ENCODE assay signal across 14 cellular contexts in the genomic region with DNA sequence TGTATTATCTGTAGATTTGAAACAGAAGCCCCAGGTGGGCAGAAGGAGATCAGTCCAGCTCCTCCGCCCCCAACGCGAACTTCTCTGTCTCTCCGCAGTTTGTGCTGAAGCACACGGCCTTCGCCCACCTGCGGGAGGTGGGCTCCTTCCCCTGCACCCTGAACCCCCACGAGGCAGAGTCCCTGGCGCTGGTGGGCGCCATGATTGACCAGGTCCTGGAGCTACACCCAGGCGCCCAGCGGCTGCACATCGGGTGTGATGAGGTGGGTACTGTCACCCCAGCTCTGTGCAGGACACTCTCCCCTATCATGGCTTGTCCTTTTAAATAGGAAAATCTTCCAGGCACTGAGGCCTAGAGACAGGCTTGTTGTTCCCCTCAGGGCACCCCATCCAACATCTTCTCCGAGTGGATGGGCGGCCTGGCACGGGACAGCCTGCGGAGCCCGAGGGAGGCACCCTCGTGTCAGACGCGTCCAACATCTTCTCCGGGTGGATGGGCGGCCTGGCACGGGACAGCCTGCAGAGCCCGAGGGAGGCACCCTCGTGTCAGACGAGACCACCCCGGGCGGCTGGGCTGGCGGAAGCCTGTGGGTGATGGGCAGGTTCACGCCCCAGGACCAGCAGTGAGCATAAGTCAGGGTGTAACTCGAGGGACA.
"Had no signal": no experiment of that assay in that cellular context is flagged by ENCODE, and none has a peak within 500 bp of the region (broad histone marks: within the 10 kb centered on the region; RNA-seq: fewer than 3 reads in every experiment).

No MANE protein-coding gene starts in this region.

- H3K27ac ChIP-seq: gastroesophageal sphincter, neutrophil had no signal

- H3K9me3 Mint-ChIP-seq: activated naive CD4-positive, alpha-beta T cell treated with anti-CD3 and anti-CD28 coated beads for 36 hours; activated T-helper 2 cell treated with anti-CD3 and anti-CD28 coated beads, Interferon-gamma antibody, Interleukin-2, Interleukin-4, amounts not matched to agents 10 μg/mL and 5 μg/mL and 100 μg/mL, durations not matched to agents 14 hours and 24 hours and 36 hours; type B pancreatic cell had no signal

- H3K9me3 ChIP-seq: gastroesophageal sphincter, heart right ventricle, neutrophil had no signal

- H3K27ac Mint-ChIP-seq: activated naive CD4-positive, alpha-beta T cell treated with anti-CD3 and anti-CD28 coated beads for 36 hours; activated T-helper 2 cell treated with anti-CD3 and anti-CD28 coated beads, Interferon-gamma antibody, Interleukin-2, Interleukin-4, amounts not matched to agents 10 μg/mL and 5 μg/mL and 100 μg/mL, durations not matched to agents 14 hours and 24 hours and 36 hours; type B pancreatic cell had no signal

- H3K36me3 Mint-ChIP-seq: type B pancreatic cell had no signal

- H3K4me3 Mint-ChIP-seq: activated naive CD4-positive, alpha-beta T cell treated with anti-CD3 and anti-CD28 coated beads for 36 hours; type B pancreatic cell had no signal

- H3K27me3 Mint-ChIP-seq: type B pancreatic cell had no signal

- ATAC-seq: gastroesophageal sphincter; heart right ventricle; left lobe of liver; stimulated activated naive CD8-positive, alpha-beta T cell treated with anti-CD3 and anti-CD28 coated beads, Interleukin-15, Interleukin-2, amounts not matched to agents 100 U/mL and 50 U/mL, for 24 hours had no signal

- DNase-seq: activated CD4-positive, alpha-beta T cell treated with anti-CD3 and anti-CD28 coated beads for 4 hours; activated CD8-positive, alpha-beta memory T cell treated with anti-CD3 and anti-CD28 coated beads for 24 hours; activated T-cell treated with anti-CD3 and anti-CD28 coated beads for 4 hours; erythroblast; heart right ventricle; islet precursor cell; stimulated activated CD4-positive, alpha-beta T cell treated with anti-CD3 and anti-CD28 coated beads, Interleukin-2, amount 100 ng/mL, for 48 hours had no signal

- H3K27me3 ChIP-seq: gastroesophageal sphincter, heart right ventricle, neutrophil had no signal

- H3K4me3 ChIP-seq: gastroesophageal sphincter, heart right ventricle had no signal

- H3K4me1 ChIP-seq: gastroesophageal sphincter had no signal
